Comparison of ENCODE assay signal across 8 cellular contexts in the genomic region with DNA sequence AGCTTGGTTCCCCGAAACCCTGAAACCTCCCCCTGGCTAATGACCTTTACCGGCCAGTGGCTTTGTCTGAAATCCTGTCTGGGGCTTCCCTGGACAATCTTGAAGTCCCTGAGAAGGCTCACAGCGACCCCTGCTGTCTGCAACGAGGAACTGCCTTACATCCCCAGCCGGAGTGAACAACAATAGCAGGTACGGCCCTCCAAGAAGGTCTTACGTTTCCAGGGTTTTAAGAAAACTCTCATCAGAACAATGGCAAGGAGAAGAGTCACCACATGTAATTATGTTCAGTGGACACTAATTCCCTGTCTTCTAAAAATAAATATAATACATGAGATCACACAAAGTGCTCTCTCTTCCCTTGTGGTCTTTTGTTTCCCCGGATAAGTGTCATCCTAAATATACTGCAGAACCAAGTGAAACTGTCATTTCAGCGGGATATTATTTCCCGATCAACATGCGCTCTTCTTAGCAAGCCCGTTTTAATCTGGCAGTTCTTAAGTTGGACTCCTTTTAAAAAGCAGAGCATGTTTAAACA. TPM values are rescaled to one million over a fixed set of nuclear protein-coding genes. Genes with fewer than 3 reads are reported as not detected.
DNase-seq lines count a peak whose midpoint lies in the region; ATAC-seq, FAIRE-seq and TF ChIP-seq lines count a peak whose summit lies in the region.

No MANE protein-coding gene starts in this region.

- TF ChIP-seq RAD21 in liver (IDR thresholded peaks at IDR 0.05): peak; percentile 82 to 87

- H3K4me1 ChIP-seq in colonic mucosa (no peaks in the 10 kb centered on the region), liver (ENCODE audit: control insufficient read depth in 4 of 4, insufficient read depth in 4 of 4, low read length in 3 of 4) (no peaks in the 10 kb centered on the region)

- POLR2A ChIA-PET in BJ (lab: Charles Lee): no interaction called here

- ATAC-seq in GM21515 (IDR thresholded peaks at IDR 0.05; ENCODE audit: unreplicated experiment): no peak

- peak; percentile 96 for TF ChIP-seq CTCF in BJ (IDR thresholded peaks at IDR 0.05; ENCODE audit: insufficient read depth, low read depth, low read length)
- peak; percentile 80 for TF ChIP-seq CTCF in colonic mucosa (IDR thresholded peaks at IDR 0.05)
- peak; percentile 77 for TF ChIP-seq CTCF in liver (IDR thresholded peaks at IDR 0.05; ENCODE audit: low read depth, low read length, missing input control)

- H3K9me3 ChIP-seq in colonic mucosa (no peaks in the 10 kb centered on the region), liver (ENCODE audit: control insufficient read depth in 4 of 4, low read length in 3 of 4) (no peaks in the 10 kb centered on the region)

- H3K36me3 ChIP-seq in BJ (ENCODE audit: control insufficient read depth, insufficient read depth, low read length): peaks cover 11% of the 10 kb centered on the region
- H3K36me3 ChIP-seq in colonic mucosa: no peaks in the 10 kb centered on the region
- peaks cover 2 to 59% (median 4%) of the 10 kb centered on the region in 4 donors for H3K36me3 ChIP-seq in liver (ENCODE audit: control insufficient read depth in 4 of 4, insufficient read depth in 3 of 4, low read depth in 1 of 4, low read length in 3 of 4)

- TF ChIP-seq POLR2A in H54 (IDR thresholded peaks at IDR 0.05; ENCODE audit: low read depth, low read length): no peak

- no peak for DNase-seq in BJ (ENCODE audit: low read depth)
- DNase-seq in H54 (ENCODE audit: insufficient read length, low spot score): peak; percentile 79
- peak; percentile 73 for DNase-seq in NCI-H2196 (lab: John Stamatoyannopoulos, UW; ENCODE audit: unreplicated experiment)
- DNase-seq in activated CD4-positive, alpha-beta T cell treated with anti-CD3 and anti-CD28 coated beads for 1 hour: peak; percentile 13
- peak; percentile 55 for DNase-seq in colonic mucosa
- DNase-seq in stimulated activated CD4-positive, alpha-beta T cell treated with anti-CD3 and anti-CD28 coated beads, TNF-alpha, amount 100 ng/mL, for 1 hour (ENCODE audit: low read depth in 3 of 3, low spot score in 1 of 3): peak in 2 of 3 donors; percentile 3 to 24

- 51% methylated on average over 12 of the region's 12 CpGs for WGBS in liver

- H3K27ac ChIP-seq in colonic mucosa: no peak overlapping the region
- no peak overlapping the region for H3K27ac ChIP-seq in liver (ENCODE audit: low read depth in 1 of 2, low read length in 2 of 2)

- H3K4me3 ChIP-seq in BJ (ENCODE audit: low read depth, low read length) (no peak overlapping the region), colonic mucosa (no peak overlapping the region), liver (ENCODE audit: low read depth in 1 of 3, low read length in 3 of 3) (no peak overlapping the region)

- H3K27me3 ChIP-seq in BJ (ENCODE audit: control insufficient read depth, insufficient read depth, low read length): no peaks in the 10 kb centered on the region
- no peaks in the 10 kb centered on the region for H3K27me3 ChIP-seq in colonic mucosa
- no peaks in the 10 kb centered on the region for H3K27me3 ChIP-seq in liver (ENCODE audit: control insufficient read depth in 4 of 4, insufficient read depth in 4 of 4, low read length in 3 of 4)

- CTCF ChIA-PET in BJ (lab: Yijun Ruan, JAX): interaction anchor here (0.7 to 3.3 kb wide), 14 partner anchors 9 to 472 kb away, joined by 3 to 33 read pairs (median 4); no protein-coding TSS in a partner anchor

- H3K9ac ChIP-seq in colonic mucosa (ENCODE audit: low read depth in 2 of 2, low read length in 2 of 2) (no peak overlapping the region), liver (ENCODE audit: low read depth in 1 of 2, low read length in 2 of 2) (no peak overlapping the region)

- no peak for FAIRE-seq in H54 (lab: Jason Lieb, UNC)

- intact Hi-C loops in colonic mucosa (cut with DNase I): loop anchor here (5.0 kb wide), 1 partner anchor 451 kb away; no protein-coding TSS in a partner anchor

TF ChIP-seq in liver, 16 proteins besides CTCF, POLR2A, EP300 and RAD21:
- TF ChIP-seq JUND (IDR thresholded peaks at IDR 0.05) (no peak), EGR1 (IDR thresholded peaks at IDR 0.05; ENCODE audit: low read depth in 2 of 2) (no peak), YY1 (IDR thresholded peaks at IDR 0.05) (no peak), HNF4A (conservative IDR thresholded peaks at IDR 0.05) (no peak), TAF1 (conservative IDR thresholded peaks at IDR 0.05) (no peak), SP1 (IDR thresholded peaks at IDR 0.05) (no peak), GABPA (IDR thresholded peaks at IDR 0.05 in 1 of 2, conservative IDR thresholded peaks at IDR 0.05 in 1 of 2) (no peak), NR2F2 (IDR thresholded peaks at IDR 0.05) (no peak), FOXA1 (IDR thresholded peaks at IDR 0.05) (no peak), HNF4G (IDR thresholded peaks at IDR 0.05) (no peak), RXRA (IDR thresholded peaks at IDR 0.05) (no peak), FOXA2 (IDR thresholded peaks at IDR 0.05) (no peak)
- TF ChIP-seq, protein P1, sequence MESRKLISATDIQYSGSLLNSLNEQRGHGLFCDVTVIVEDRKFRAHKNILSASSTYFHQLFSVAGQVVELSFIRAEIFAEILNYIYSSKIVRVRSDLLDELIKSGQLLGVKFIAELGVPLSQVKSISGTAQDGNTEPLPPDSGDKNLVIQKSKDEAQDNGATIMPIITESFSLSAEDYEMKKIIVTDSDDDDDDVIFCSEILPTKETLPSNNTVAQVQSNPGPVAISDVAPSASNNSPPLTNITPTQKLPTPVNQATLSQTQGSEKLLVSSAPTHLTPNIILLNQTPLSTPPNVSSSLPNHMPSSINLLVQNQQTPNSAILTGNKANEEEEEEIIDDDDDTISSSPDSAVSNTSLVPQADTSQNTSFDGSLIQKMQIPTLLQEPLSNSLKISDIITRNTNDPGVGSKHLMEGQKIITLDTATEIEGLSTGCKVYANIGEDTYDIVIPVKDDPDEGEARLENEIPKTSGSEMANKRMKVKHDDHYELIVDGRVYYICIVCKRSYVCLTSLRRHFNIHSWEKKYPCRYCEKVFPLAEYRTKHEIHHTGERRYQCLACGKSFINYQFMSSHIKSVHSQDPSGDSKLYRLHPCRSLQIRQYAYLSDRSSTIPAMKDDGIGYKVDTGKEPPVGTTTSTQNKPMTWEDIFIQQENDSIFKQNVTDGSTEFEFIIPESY (IDR thresholded peaks at IDR 0.05): no peak
- TF ChIP-seq, protein P2, sequence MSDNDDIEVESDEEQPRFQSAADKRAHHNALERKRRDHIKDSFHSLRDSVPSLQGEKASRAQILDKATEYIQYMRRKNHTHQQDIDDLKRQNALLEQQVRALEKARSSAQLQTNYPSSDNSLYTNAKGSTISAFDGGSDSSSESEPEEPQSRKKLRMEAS (IDR thresholded peaks at IDR 0.05): no peak
- TF ChIP-seq, protein P3, sequence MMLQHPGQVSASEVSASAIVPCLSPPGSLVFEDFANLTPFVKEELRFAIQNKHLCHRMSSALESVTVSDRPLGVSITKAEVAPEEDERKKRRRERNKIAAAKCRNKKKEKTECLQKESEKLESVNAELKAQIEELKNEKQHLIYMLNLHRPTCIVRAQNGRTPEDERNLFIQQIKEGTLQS (IDR thresholded peaks at IDR 0.05): no peak
- TF ChIP-seq, protein P4, sequence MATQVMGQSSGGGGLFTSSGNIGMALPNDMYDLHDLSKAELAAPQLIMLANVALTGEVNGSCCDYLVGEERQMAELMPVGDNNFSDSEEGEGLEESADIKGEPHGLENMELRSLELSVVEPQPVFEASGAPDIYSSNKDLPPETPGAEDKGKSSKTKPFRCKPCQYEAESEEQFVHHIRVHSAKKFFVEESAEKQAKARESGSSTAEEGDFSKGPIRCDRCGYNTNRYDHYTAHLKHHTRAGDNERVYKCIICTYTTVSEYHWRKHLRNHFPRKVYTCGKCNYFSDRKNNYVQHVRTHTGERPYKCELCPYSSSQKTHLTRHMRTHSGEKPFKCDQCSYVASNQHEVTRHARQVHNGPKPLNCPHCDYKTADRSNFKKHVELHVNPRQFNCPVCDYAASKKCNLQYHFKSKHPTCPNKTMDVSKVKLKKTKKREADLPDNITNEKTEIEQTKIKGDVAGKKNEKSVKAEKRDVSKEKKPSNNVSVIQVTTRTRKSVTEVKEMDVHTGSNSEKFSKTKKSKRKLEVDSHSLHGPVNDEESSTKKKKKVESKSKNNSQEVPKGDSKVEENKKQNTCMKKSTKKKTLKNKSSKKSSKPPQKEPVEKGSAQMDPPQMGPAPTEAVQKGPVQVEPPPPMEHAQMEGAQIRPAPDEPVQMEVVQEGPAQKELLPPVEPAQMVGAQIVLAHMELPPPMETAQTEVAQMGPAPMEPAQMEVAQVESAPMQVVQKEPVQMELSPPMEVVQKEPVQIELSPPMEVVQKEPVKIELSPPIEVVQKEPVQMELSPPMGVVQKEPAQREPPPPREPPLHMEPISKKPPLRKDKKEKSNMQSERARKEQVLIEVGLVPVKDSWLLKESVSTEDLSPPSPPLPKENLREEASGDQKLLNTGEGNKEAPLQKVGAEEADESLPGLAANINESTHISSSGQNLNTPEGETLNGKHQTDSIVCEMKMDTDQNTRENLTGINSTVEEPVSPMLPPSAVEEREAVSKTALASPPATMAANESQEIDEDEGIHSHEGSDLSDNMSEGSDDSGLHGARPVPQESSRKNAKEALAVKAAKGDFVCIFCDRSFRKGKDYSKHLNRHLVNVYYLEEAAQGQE (IDR thresholded peaks at IDR 0.05): no peak

RNA-seq across cellular contexts. Expression of a gene that starts 53.3 kb away (rescaled TPM):
- polyA plus RNA-seq in BJ (2011; rRNA removed) (12.7 and 15.5 TPM in 2 replicates), liver (1 to 10 TPM; 7.9 TPM)
- polyA minus RNA-seq in BJ (2011; rRNA and poly(A)+ RNA removed): 14.5 and 15.7 TPM in 2 replicates
- total RNA-seq in colonic mucosa (10 to 100 TPM; 13.5 to 33.1 TPM), liver (10 to 100 TPM in 1 of 2 donors, 1 to 10 TPM in 1; 10.0 to 18.7 TPM)
